ENCODE assay signal across 9 cellular contexts in the genomic region with DNA sequence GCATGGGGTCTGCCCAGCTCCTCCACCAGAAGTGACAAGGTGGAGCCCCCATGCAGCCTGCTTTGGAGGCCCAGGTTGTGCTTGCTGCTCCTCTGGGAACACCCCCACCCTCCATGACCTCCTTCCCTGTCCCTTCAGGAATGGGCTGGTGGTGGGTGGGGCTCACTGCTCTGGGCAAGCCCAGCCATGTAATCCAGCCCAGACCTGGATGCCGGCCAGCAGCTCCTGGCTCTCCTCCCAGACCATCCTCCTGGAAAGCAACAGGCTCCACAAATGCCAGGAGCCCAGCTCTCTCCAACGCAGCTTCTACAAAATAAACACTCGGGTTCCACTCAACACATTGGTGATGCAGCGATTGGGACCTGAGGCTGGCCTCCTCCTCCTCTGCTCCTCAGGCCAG. TPM values are rescaled to one million over a fixed set of nuclear protein-coding genes. Genes with fewer than 3 reads are reported as not detected.
DNase-seq lines count a peak whose midpoint lies in the region; ATAC-seq, FAIRE-seq and TF ChIP-seq lines count a peak whose summit lies in the region.
"Not testable (repeated sequence)": the region's sequence is repeated elsewhere in the genome, so short reads cannot be mapped to it uniquely, and the experiment has no call there.
"Had no signal": no experiment of that assay in that cellular context is flagged by ENCODE, and none has a peak within 500 bp of the region (broad histone marks: within the 10 kb centered on the region; RNA-seq: fewer than 3 reads in every experiment).

No MANE protein-coding gene starts in this region.

- TF ChIP-seq CTCF in A549 (IDR thresholded peaks at IDR 0.05); Panc1 (IDR thresholded peaks at IDR 0.05); body of pancreas (IDR thresholded peaks at IDR 0.05); HepG2 (CRISPR knock-in tag; IDR thresholded peaks at IDR 0.05); omental fat pad (IDR thresholded peaks at IDR 0.05); thoracic aorta (IDR thresholded peaks at IDR 0.05): not testable (repeated sequence)

- TF ChIP-seq EP300 in A549 (IDR thresholded peaks at IDR 0.05); HepG2 (IDR thresholded peaks at IDR 0.05; ENCODE audit: low read depth in 2 of 2, low read length in 2 of 2); HepG2 (CRISPR knock-in tag; IDR thresholded peaks at IDR 0.05; ENCODE audit: borderline replicate concordance): not testable (repeated sequence)

- not testable (repeated sequence) for H3K27ac ChIP-seq in A549; Panc1 (ENCODE audit: low read length); body of pancreas; HepG2 (ENCODE audit: extremely low read length, insufficient read depth, low read length); thoracic aorta

- not testable (repeated sequence) for H3K36me3 ChIP-seq in Panc1 (ENCODE audit: control insufficient read depth, insufficient read depth, low read length); body of pancreas (replicated peaks in 1 of 2; ENCODE audit: insufficient read depth in 1 of 2, low read depth in 2 of 2); HepG2 (replicated peaks in 1 of 2; ENCODE audit: control insufficient read depth in 1 of 2, insufficient read depth in 2 of 2, low read length in 2 of 2); thoracic aorta

- TF ChIP-seq POLR2A in A549 (IDR thresholded peaks at IDR 0.05; ENCODE audit: low read length); body of pancreas (IDR thresholded peaks at IDR 0.05); HepG2 (IDR thresholded peaks at IDR 0.05; ENCODE audit: insufficient read depth in 1 of 2, low read depth in 2 of 2, low read length in 2 of 2): not testable (repeated sequence)

- CTCF ChIA-PET in A549 (lab: Yijun Ruan, JAX); Panc1 (lab: Charles Lee); HepG2 (lab: Yijun Ruan, JAX; ENCODE audit: low intra/inter-chr PET ratio, low total read pairs): not testable (repeated sequence)

- intact Hi-C loops in Panc1 (cut with micrococcal nuclease; ENCODE audit: unreplicated experiment); body of pancreas (cut with DNase I); Right ventricle myocardium inferior (cut with DNase I); left ventricle myocardium superior (cut with micrococcal nuclease); HepG2 (cut with micrococcal nuclease; ENCODE audit: unreplicated experiment): not testable (repeated sequence)

- H3K4me1 ChIP-seq in A549; Panc1 (ENCODE audit: control insufficient read depth, insufficient read depth, low read length); body of pancreas; HepG2 (ENCODE audit: insufficient read depth, low read length); thoracic aorta (ENCODE audit: control insufficient read depth in 1 of 2, low read depth in 2 of 2): not testable (repeated sequence)

- TF ChIP-seq RAD21 in A549 (conservative IDR thresholded peaks at IDR 0.05 in 1 of 2, IDR thresholded peaks at IDR 0.05 in 1 of 2); HepG2 (CRISPR knock-in tag; IDR thresholded peaks at IDR 0.05): not testable (repeated sequence)

- not testable (repeated sequence) for H3K79me2 ChIP-seq in HepG2 (ENCODE audit: insufficient read depth, low read length)

- not testable (repeated sequence) for H3K9me3 ChIP-seq in A549; Panc1 (ENCODE audit: control insufficient read depth, insufficient read depth, low read depth, low read length); body of pancreas; HepG2 (ENCODE audit: low read length); thoracic aorta

- ATAC-seq in A549, result peak; percentile 72 to 85
- ATAC-seq in Panc1, result peak; percentile 68
- peak; percentile 71 for ATAC-seq in body of pancreas
- ATAC-seq in Right ventricle myocardium inferior, result peak; percentile 83
- ATAC-seq in left ventricle myocardium superior, result peak; percentile 78
- peak; percentile 77 for ATAC-seq in HepG2
- ATAC-seq in omental fat pad (ENCODE audit: low FRiP score), result peak; percentile 82
- peak; percentile 41 for ATAC-seq in thoracic aorta (ENCODE audit: insufficient number of reproducible peaks, low FRiP score, low read depth)

- H3K4me3 ChIP-seq in A549; Panc1 (ENCODE audit: low read depth in 2 of 2, low read length in 2 of 2); body of pancreas; HepG2 (replicated peaks in 1 of 3; ENCODE audit: insufficient read depth in 1 of 3, low read depth in 2 of 3, low read length in 3 of 3); thoracic aorta: not testable (repeated sequence)

- not testable (repeated sequence) for FAIRE-seq in A549 (lab: Jason Lieb, UNC); HepG2 (lab: Jason Lieb, UNC)

- not testable (repeated sequence) for H3K4me2 ChIP-seq in A549; HepG2 (ENCODE audit: low read depth, low read length)

- H4K20me1 ChIP-seq in HepG2 (ENCODE audit: insufficient read depth, low read length), result not testable (repeated sequence)

- not testable (repeated sequence) for BruUV-seq in Panc1 (replicated peaks; lab: Mats Ljungman, UMichigan); HepG2 (replicated peaks; lab: Mats Ljungman, UMichigan)

- no CpG with 5 or more reads among the region's 4 CpGs for WGBS in A549 (ENCODE audit: missing lambda C conversion rate)
- WGBS in body of pancreas, 2 donors, result no CpG with 5 or more reads among the region's 4 CpGs
- whole genome bisulfite sequencing in HepG2 (ENCODE audit: low lambda C conversion rate), result no CpG with 5 or more reads among the region's 4 CpGs

- not testable (repeated sequence) for H3K27me3 ChIP-seq in Panc1 (ENCODE audit: control insufficient read depth, insufficient read depth, low read length); body of pancreas; HepG2 (ENCODE audit: control insufficient read depth in 1 of 2, insufficient read depth in 2 of 2, low read length in 2 of 2); thoracic aorta (replicated peaks; ENCODE audit: insufficient read depth)

- in situ Hi-C loops in Panc1 (cut with HindIII; ENCODE audit: low pct_unique_long_range_greater_than_20kb, low sequenced_read_pairs); HepG2 (cut with HindIII; ENCODE audit: extremely low pct_ligation_motif_present, low pct_unique_long_range_greater_than_20kb): not testable (repeated sequence)

- POLR2A ChIA-PET in A549 (lab: Yijun Ruan, JAX); Panc1 (lab: Charles Lee); HepG2 (lab: Yijun Ruan, JAX): not testable (repeated sequence)

- not testable (repeated sequence) for DNase-seq in A549 (ENCODE audit: low read depth in 1 of 2, low spot score in 1 of 2); Panc1 (ENCODE audit: low read depth, low spot score); body of pancreas; Right ventricle myocardium inferior (ENCODE audit: missing footprints); left ventricle myocardium superior; HepG2 (ENCODE audit: low spot score); omental fat pad (ENCODE audit: low spot score); thoracic aorta (ENCODE audit: low spot score)

- not testable (repeated sequence) for H3K9ac ChIP-seq in HepG2 (ENCODE audit: insufficient read depth, low read depth, low read length)

- not testable (repeated sequence) for H2AFZ ChIP-seq in HepG2 (ENCODE audit: low read length)

RNA-seq across cellular contexts. Expression of gene TMEM191C, which starts 30.8 kb away (rescaled TPM):
- polyA plus RNA-seq in A549 (2011; rRNA removed) (0.57 and 0.71 TPM in 2 replicates), A549 (2017; fragmentation: RNase III; extraction: RNeasy Plus Mini Kit Qiagen cat#74134 plus additional on column Dnase treatment) (0.44 to 1.2 TPM (median 0.58 TPM) in 3 replicates), HepG2 (2011; rRNA removed) (2.9 and 3.3 TPM in 2 replicates)
- polyA plus RNA-seq in A549 (2012; cell fraction: cytosol; rRNA removed), result 1.4 and 1.5 TPM in 2 replicates
- 8.5 and 13.2 TPM in 2 replicates for polyA plus RNA-seq in A549 (2012; cell fraction: nucleus; rRNA removed)
- 0.54 TPM in 1 of 2 replicates, not detected in the other for polyA minus RNA-seq in A549 (2011; rRNA and poly(A)+ RNA removed)
- total RNA-seq in Panc1 (2021; ENCODE audit: unreplicated experiment) (2.9 TPM), body of pancreas (under 1 TPM in 1 of 2 donors, not detected in 1; 0.33 TPM), Right ventricle myocardium inferior (1.2 TPM), left ventricle myocardium superior (0.74 TPM), HepG2 (2016; rRNA removed; fragmentation: Illumina TruSeq; extraction: Trizol) (1.2 and 2.9 TPM in 2 replicates), omental fat pad (1 to 10 TPM in 2 of 4 donors, under 1 TPM in 2; 0.31 to 3.8 (median 0.87) TPM), thoracic aorta (under 1 TPM; 0.27 to 0.63 TPM)
- 1.4 TPM for polyA plus RNA-seq in Panc1 (2012; ENCODE audit: insufficient read length)
- 1.9 and 4.2 TPM in 2 replicates for total RNA-seq in HepG2 (2016; cell fraction: cytosol; rRNA removed; fragmentation: Illumina TruSeq; extraction: Trizol; ENCODE audit: low read depth)
- 0.85 and 0.91 TPM in 2 replicates for total RNA-seq in HepG2 (2016; cell fraction: insoluble cytoplasmic fraction; rRNA removed; fragmentation: Illumina TruSeq; extraction: Trizol)
- total RNA-seq in HepG2 (2016; cell fraction: membrane; rRNA removed; fragmentation: Illumina TruSeq; extraction: Trizol), result 1.3 and 1.9 TPM in 2 replicates
- total RNA-seq in HepG2 (2016; cell fraction: nucleus; rRNA removed; fragmentation: Illumina TruSeq; extraction: Trizol), result 1.6 TPM in 2 replicates
- 3.1 and 4.1 TPM in 2 replicates for polyA plus RNA-seq in HepG2 (2011; cell fraction: cytosol; rRNA removed)
- 19.1 and 20.7 TPM in 2 replicates for polyA plus RNA-seq in HepG2 (2011; cell fraction: nucleus; rRNA removed)
- polyA plus RNA-seq in HepG2 (2012), result 1.2 and 1.3 TPM in 2 replicates
- polyA plus RNA-seq in HepG2 (2016; cell fraction: cytosol; fragmentation: Illumina TruSeq; extraction: Trizol; ENCODE audit: low read depth), result 0.45 and 0.86 TPM in 2 replicates
- 0.90 and 1.4 TPM in 2 replicates for polyA plus RNA-seq in HepG2 (2016; cell fraction: insoluble cytoplasmic fraction; fragmentation: Illumina TruSeq; extraction: Trizol; ENCODE audit: low read depth)
- 0.54 and 0.72 TPM in 2 replicates for polyA plus RNA-seq in HepG2 (2016; cell fraction: membrane; fragmentation: Illumina TruSeq; extraction: Trizol; ENCODE audit: low read depth)
- 3.6 and 4.2 TPM in 2 replicates for polyA plus RNA-seq in HepG2 (2016; cell fraction: nucleus; fragmentation: Illumina TruSeq; extraction: Trizol; ENCODE audit: insufficient read depth, low read depth)
- polyA minus RNA-seq in HepG2 (2011; rRNA and poly(A)+ RNA removed; ENCODE audit: low replicate concordance), result 1.1 and 3.0 TPM in 2 replicates
- polyA minus RNA-seq in HepG2 (2011; cell fraction: cytosol; rRNA and poly(A)+ RNA removed), result 1.3 and 2.4 TPM in 2 replicates
- 2.2 and 4.0 TPM in 2 replicates for polyA minus RNA-seq in HepG2 (2011; cell fraction: nucleus; rRNA and poly(A)+ RNA removed)

RNA-seq across cellular contexts. Expression of gene RIMBP3C, which starts 53.3 kb away (rescaled TPM):
- polyA plus RNA-seq in A549 (2011; rRNA removed) (0.05 and 0.08 TPM in 2 replicates), A549 (2017; fragmentation: RNase III; extraction: RNeasy Plus Mini Kit Qiagen cat#74134 plus additional on column Dnase treatment) (0.17 to 0.27 TPM (median 0.24 TPM) in 3 replicates), HepG2 (2011; rRNA removed) (not detected in 2 replicates)
- 0.01 and 0.04 TPM in 2 replicates for polyA plus RNA-seq in A549 (2012; cell fraction: cytosol; rRNA removed)
- polyA plus RNA-seq in A549 (2012; cell fraction: nucleus; rRNA removed), result 0.04 and 0.08 TPM in 2 replicates
- polyA minus RNA-seq in A549 (2011; rRNA and poly(A)+ RNA removed), result 0.41 and 0.68 TPM in 2 replicates
- total RNA-seq in Panc1 (2021; ENCODE audit: unreplicated experiment) (0.90 TPM), body of pancreas (under 1 TPM in 1 of 2 donors, not detected in 1; under 0.01 TPM), Right ventricle myocardium inferior (not detected), left ventricle myocardium superior (not detected), HepG2 (2016; rRNA removed; fragmentation: Illumina TruSeq; extraction: Trizol) (0.11 and 0.15 TPM in 2 replicates), omental fat pad (under 1 TPM in 1 of 4 donors, not detected in 3; 0.31 TPM), thoracic aorta (under 1 TPM; 0.14 to 0.28 TPM)
- polyA plus RNA-seq in Panc1 (2012; ENCODE audit: insufficient read length), result 1.7 TPM
- not detected in 2 replicates for total RNA-seq in HepG2 (2016; cell fraction: cytosol; rRNA removed; fragmentation: Illumina TruSeq; extraction: Trizol; ENCODE audit: low read depth)
- 0.13 and 0.16 TPM in 2 replicates for total RNA-seq in HepG2 (2016; cell fraction: insoluble cytoplasmic fraction; rRNA removed; fragmentation: Illumina TruSeq; extraction: Trizol)
- total RNA-seq in HepG2 (2016; cell fraction: membrane; rRNA removed; fragmentation: Illumina TruSeq; extraction: Trizol), result 0.03 TPM in 1 of 2 replicates, not detected in the other
- total RNA-seq in HepG2 (2016; cell fraction: nucleus; rRNA removed; fragmentation: Illumina TruSeq; extraction: Trizol), result 0.22 TPM in 1 of 2 replicates, not detected in the other
- 0.01 TPM in 2 replicates for polyA plus RNA-seq in HepG2 (2011; cell fraction: cytosol; rRNA removed)
- 0.03 TPM in 1 of 2 replicates, not detected in the other for polyA plus RNA-seq in HepG2 (2011; cell fraction: nucleus; rRNA removed)
- 0.03 TPM in 2 replicates for polyA plus RNA-seq in HepG2 (2012)
- not detected in 2 replicates for polyA plus RNA-seq in HepG2 (2016; cell fraction: cytosol; fragmentation: Illumina TruSeq; extraction: Trizol; ENCODE audit: low read depth)
- 0.04 and 0.11 TPM in 2 replicates for polyA plus RNA-seq in HepG2 (2016; cell fraction: insoluble cytoplasmic fraction; fragmentation: Illumina TruSeq; extraction: Trizol; ENCODE audit: low read depth)
- polyA plus RNA-seq in HepG2 (2016; cell fraction: membrane; fragmentation: Illumina TruSeq; extraction: Trizol; ENCODE audit: low read depth), result 0.05 TPM in 1 of 2 replicates, not detected in the other
- not detected in 2 replicates for polyA plus RNA-seq in HepG2 (2016; cell fraction: nucleus; fragmentation: Illumina TruSeq; extraction: Trizol; ENCODE audit: insufficient read depth, low read depth)
- 0.02 and 0.49 TPM in 2 replicates for polyA minus RNA-seq in HepG2 (2011; rRNA and poly(A)+ RNA removed; ENCODE audit: low replicate concordance)
- polyA minus RNA-seq in HepG2 (2011; cell fraction: cytosol; rRNA and poly(A)+ RNA removed), result not detected in 2 replicates
- polyA minus RNA-seq in HepG2 (2011; cell fraction: nucleus; rRNA and poly(A)+ RNA removed), result not detected in 2 replicates
- polyA plus RNA-seq: GM23338 had no signal
